Comparison of ENCODE assay signal across 8 cellular contexts in the genomic region with DNA sequence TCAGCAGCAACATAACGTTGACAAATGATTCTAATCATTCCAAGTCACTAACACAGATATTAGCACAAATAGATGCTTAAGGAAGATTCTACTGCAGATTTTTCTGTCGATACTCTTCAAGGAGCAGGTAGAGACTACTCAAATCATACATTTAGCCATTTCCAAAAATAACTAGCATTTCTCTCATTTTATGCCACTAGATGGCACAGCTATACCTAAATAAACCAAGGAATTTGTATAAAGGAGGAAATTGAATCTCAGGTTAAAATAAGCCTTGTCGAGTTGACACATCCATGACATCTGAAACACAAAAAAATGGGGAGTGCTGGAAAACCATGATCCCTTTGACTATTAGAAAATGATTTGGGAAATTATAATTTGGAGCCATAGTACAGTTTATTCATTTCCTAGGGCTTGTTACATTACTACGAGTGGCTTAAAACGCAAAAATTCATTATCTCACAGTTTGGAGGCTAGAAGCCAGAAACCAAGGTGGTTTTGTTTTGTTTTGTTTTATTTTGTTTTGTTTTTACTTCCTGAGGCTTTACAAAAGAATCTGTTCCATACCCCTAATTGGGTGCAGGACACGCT. TPM values are rescaled to one million over a fixed set of nuclear protein-coding genes. Genes with fewer than 3 reads are reported as not detected.
DNase-seq lines count a peak whose midpoint lies in the region; ATAC-seq, FAIRE-seq and TF ChIP-seq lines count a peak whose summit lies in the region.

No MANE protein-coding gene starts in this region.

- H3K27ac ChIP-seq in right atrium auricular region (no peak overlapping the region), astrocyte (ENCODE audit: low read depth, low read length) (no peak overlapping the region)

- TF ChIP-seq CTCF in right atrium auricular region (IDR thresholded peaks at IDR 0.05) (peak in 1 of 2 donors; percentile 66), astrocyte (IDR thresholded peaks at IDR 0.05; ENCODE audit: insufficient read depth, low read depth, low read length) (peak; percentile 59), kidney epithelial cell (IDR thresholded peaks at IDR 0.05; ENCODE audit: insufficient read depth, low read length, poor library complexity, severe bottlenecking) (peak; percentile 40)

- H3K4me3 ChIP-seq in right atrium auricular region (no peak overlapping the region), astrocyte (ENCODE audit: insufficient read depth, low read depth, low read length) (no peak overlapping the region), kidney epithelial cell (ENCODE audit: low read depth, low read length) (no peak overlapping the region)

- H4K20me1 ChIP-seq in astrocyte (ENCODE audit: insufficient read depth, low read length), result no peaks in the 10 kb centered on the region

- H3K4me1 ChIP-seq in right atrium auricular region (no peaks in the 10 kb centered on the region), astrocyte (ENCODE audit: insufficient read depth, low read length) (no peaks in the 10 kb centered on the region)

- H3K79me2 ChIP-seq in astrocyte (ENCODE audit: insufficient read depth, low read length), result no peaks in the 10 kb centered on the region

- no peak overlapping the region for H3K4me2 ChIP-seq in astrocyte (ENCODE audit: low read length)

- H3K9me3 Mint-ChIP-seq in astrocyte (ENCODE audit: unreplicated experiment), result peaks cover 1% of the 10 kb centered on the region

- no peaks in the 10 kb centered on the region for H3K36me3 ChIP-seq in right atrium auricular region
- H3K36me3 ChIP-seq in astrocyte (ENCODE audit: insufficient read depth, low read length), result no peaks in the 10 kb centered on the region
- H3K36me3 ChIP-seq in kidney epithelial cell (ENCODE audit: control insufficient read depth, insufficient read depth, low read length), result no peaks in the 10 kb centered on the region

- no peak overlapping the region for H3K9ac ChIP-seq in astrocyte (ENCODE audit: low read length)

- no peaks in the 10 kb centered on the region for H3K27me3 ChIP-seq in right atrium auricular region
- peaks cover 3% of the 10 kb centered on the region for H3K27me3 ChIP-seq in astrocyte (ENCODE audit: insufficient read depth, low read length)
- H3K27me3 ChIP-seq in kidney epithelial cell (ENCODE audit: control insufficient read depth, insufficient read depth, low read length), result no peaks in the 10 kb centered on the region

- no peak overlapping the region for H2AFZ ChIP-seq in astrocyte (ENCODE audit: low read depth, low read length)

- ATAC-seq in Right ventricle myocardium inferior (peak; percentile 52), GM18870 (IDR thresholded peaks at IDR 0.05; ENCODE audit: unreplicated experiment) (no peak)

- intact Hi-C loops in Right ventricle myocardium inferior (cut with DNase I), result loop anchor here (2.0 to 5.0 kb wide), 2 partner anchors 39 to 350 kb away; no protein-coding TSS in a partner anchor

- peaks cover 5% of the 10 kb centered on the region for H3K27me3 Mint-ChIP-seq in astrocyte (ENCODE audit: low read depth, unreplicated experiment)

- no peaks in the 10 kb centered on the region for H3K36me3 Mint-ChIP-seq in astrocyte (ENCODE audit: low read depth, unreplicated experiment)

- no peaks in the 10 kb centered on the region for H3K4me1 Mint-ChIP-seq in astrocyte (ENCODE audit: low read depth, unreplicated experiment)

- no peaks in the 10 kb centered on the region for H3K9me3 ChIP-seq in right atrium auricular region
- no peaks in the 10 kb centered on the region for H3K9me3 ChIP-seq in astrocyte (ENCODE audit: insufficient read depth, low read depth, low read length)

- FAIRE-seq in astrocyte (lab: Jason Lieb, UNC), result no peak

- no peak overlapping the region for H3K27ac Mint-ChIP-seq in astrocyte (ENCODE audit: unreplicated experiment)

- DNase-seq in Right ventricle myocardium inferior (ENCODE audit: missing footprints), result no peak
- no peak for DNase-seq in right atrium auricular region (ENCODE audit: low spot score)
- DNase-seq in NCI-H2081 treated with DMSO at 0.1 percent for 48 hours (lab: John Stamatoyannopoulos, UW), result peak; percentile 64
- DNase-seq in astrocyte (ENCODE audit: low read depth), result peak; percentile 14
- peak; percentile 14 for DNase-seq in kidney epithelial cell (ENCODE audit: low read depth)
- DNase-seq in T1000 (lab: John Stamatoyannopoulos, UW), result no peak
- DNase-seq in GOT3 (lab: John Stamatoyannopoulos, UW), result no peak

- H3K4me3 Mint-ChIP-seq in astrocyte (ENCODE audit: unreplicated experiment), result no peak overlapping the region

RNA-seq across cellular contexts. Expression of a gene that starts 59.5 kb away (rescaled TPM):
- total RNA-seq in Right ventricle myocardium inferior (0.84 TPM), right atrium auricular region (not detected), astrocyte (not detected in 2 replicates), kidney epithelial cell (not detected in 2 replicates)

Comparison
In these comparisons a context has a peak if more than half of its experiments do, and no peak if none do; other contexts are left out.
1. DNase-seq: peak in NCI-H2081 treated with DMSO at 0.1 percent for 48 hours (single experiment), astrocyte (single experiment) and kidney epithelial cell (single experiment); none in Right ventricle myocardium inferior (single experiment), right atrium auricular region (single experiment), T1000 (single experiment) and GOT3 (single experiment).